8 cellular contexts compared by ENCODE assay signal in the genomic region with DNA sequence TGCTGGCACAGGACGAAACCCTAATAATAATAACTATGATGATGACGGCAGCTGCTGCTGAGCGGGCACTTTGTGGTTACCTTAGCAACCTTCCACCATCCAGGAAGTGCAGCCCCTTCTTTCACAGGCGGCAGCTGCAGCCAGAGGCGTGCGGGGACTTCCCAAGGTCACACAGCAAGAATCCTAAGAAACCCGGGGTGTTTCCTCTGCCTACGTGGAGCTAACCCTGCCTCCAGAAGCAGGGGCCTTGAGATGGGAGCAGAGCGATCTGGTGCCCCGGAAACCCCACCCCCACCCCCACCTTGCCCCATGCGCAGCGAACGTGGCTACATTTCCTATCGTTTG.
DNase-seq lines count a peak whose midpoint lies in the region; ATAC-seq and TF ChIP-seq lines count a peak whose summit lies in the region.

No MANE protein-coding gene starts in this region.

- H3K36me3 ChIP-seq in duodenal mucosa (ENCODE audit: control insufficient read depth in 1 of 2, insufficient read depth in 2 of 2, low read length in 2 of 2) (no peaks in the 10 kb centered on the region), mucosa of rectum (ENCODE audit: control insufficient read depth in 2 of 2, insufficient read depth in 2 of 2, low read length in 2 of 2) (no peaks in the 10 kb centered on the region)

- H3K9ac ChIP-seq in duodenal mucosa (ENCODE audit: low read depth in 1 of 2, low read length in 2 of 2) = peak overlapping the region; percentile 93 to 94
- peak overlapping the region; percentile 81 to 91 for H3K9ac ChIP-seq in mucosa of rectum (ENCODE audit: low read depth in 1 of 2, low read length in 2 of 2)

- peak overlapping the region; percentile 74 for H3K27ac ChIP-seq in duodenal mucosa (ENCODE audit: low read depth, low read length)
- peak overlapping the region; percentile 83 to 90 for H3K27ac ChIP-seq in mucosa of rectum (ENCODE audit: low read depth in 2 of 2, low read length in 2 of 2)

- H3K4me3 ChIP-seq in GM12865 (ENCODE audit: low read depth, low read length) (peak overlapping the region; percentile 55), duodenal mucosa (ENCODE audit: low read depth in 1 of 2, low read length in 2 of 2) (peak overlapping the region; percentile 79 to 93), mucosa of rectum (ENCODE audit: low read length in 2 of 2) (peak overlapping the region; percentile 74 to 88)

- no peaks in the 10 kb centered on the region for H3K9me3 ChIP-seq in duodenal mucosa (ENCODE audit: control insufficient read depth in 1 of 2, low read length in 2 of 2)
- no peaks in the 10 kb centered on the region for H3K9me3 ChIP-seq in mucosa of rectum (ENCODE audit: control insufficient read depth in 2 of 2, low read length in 2 of 2)

- no peaks in the 10 kb centered on the region for H3K27me3 ChIP-seq in duodenal mucosa (ENCODE audit: control insufficient read depth in 1 of 2, insufficient read depth in 2 of 2, low read length in 2 of 2)
- H3K27me3 ChIP-seq in mucosa of rectum (ENCODE audit: control insufficient read depth in 2 of 2, insufficient read depth in 2 of 2, low read length in 2 of 2) = no peaks in the 10 kb centered on the region

- TF ChIP-seq CTCF in GM12865 (IDR thresholded peaks at IDR 0.05; ENCODE audit: insufficient read depth, low read depth, low read length, missing control alignments) = no peak

- ATAC-seq in HG02759 (IDR thresholded peaks at IDR 0.05; ENCODE audit: unreplicated experiment) = peak; percentile 52
- no peak for ATAC-seq in GM18858 (IDR thresholded peaks at IDR 0.05; ENCODE audit: unreplicated experiment)

- peak; percentile 91 for DNase-seq in GM12865 (ENCODE audit: low read depth)
- peak; percentile 30 for DNase-seq in NCI-H146 treated with DMSO at 0.1 percent for 48 hours (lab: John Stamatoyannopoulos, UW; ENCODE audit: unreplicated experiment)
- peak; percentile 45 to 60 for DNase-seq in activated CD4-positive, alpha-beta T cell treated with anti-CD3 and anti-CD28 coated beads for 24 hours (ENCODE audit: low read depth in 2 of 2)
- DNase-seq in stimulated activated naive CD4-positive, alpha-beta T cell treated with Interleukin-2 at 50 U/mL for 16 hours (lab: John Stamatoyannopoulos, UW) = peak; percentile 73

- H3K4me1 ChIP-seq in duodenal mucosa (ENCODE audit: control insufficient read depth in 1 of 2, insufficient read depth in 2 of 2, low read length in 2 of 2) = peaks cover 21 to 24% of the 10 kb centered on the region in 2 donors
- H3K4me1 ChIP-seq in mucosa of rectum (ENCODE audit: control insufficient read depth in 2 of 2, insufficient read depth in 2 of 2, low read length in 2 of 2) = peaks cover 7 to 19% of the 10 kb centered on the region in 2 donors

Comparison
In these comparisons a context has a peak if more than half of its experiments do, and no peak if none do; other contexts are left out.
1. DNase-seq: peak in every context shown above with its lines; median percentile 91 in GM12865; 73 in stimulated activated naive CD4-positive, alpha-beta T cell treated with Interleukin-2 at 50 U/mL for 16 hours; 52 in activated CD4-positive, alpha-beta T cell treated with anti-CD3 and anti-CD28 coated beads for 24 hours; 30 in NCI-H146 treated with DMSO at 0.1 percent for 48 hours.